Comparison of ENCODE assay signal across 8 cellular contexts in genomic region chr9:129640871-129641750, GRCh38. TPM values are rescaled to one million over a fixed set of nuclear protein-coding genes. Genes with fewer than 3 reads are reported as not detected.
DNase-seq lines count a peak whose midpoint lies in the region; ATAC-seq and TF ChIP-seq lines count a peak whose summit lies in the region.

No MANE protein-coding gene starts in this region.

- DNase-seq in MM.1S (no peak), neural progenitor cell (ENCODE audit: low spot score) (no peak), NCI-H1105 (lab: John Stamatoyannopoulos, UW) (no peak), NCI-H187 treated with DMSO at 0.1 percent for 48 hours (lab: John Stamatoyannopoulos, UW) (no peak)

- H3K4me1 ChIP-seq in MM.1S (ENCODE audit: low read length) (peaks cover 9% of the 10 kb centered on the region), duodenal mucosa (ENCODE audit: control insufficient read depth in 1 of 2, insufficient read depth in 2 of 2, low read length in 2 of 2) (peaks cover 15 to 22% of the 10 kb centered on the region in 2 donors), neural progenitor cell (peaks cover 9% of the 10 kb centered on the region)

- H3K9ac ChIP-seq in MM.1S (ENCODE audit: low read length) (peak overlapping the region; percentile 88), duodenal mucosa (ENCODE audit: low read depth in 1 of 2, low read length in 2 of 2) (peak overlapping the region; percentile 74 to 89), neural progenitor cell (peak overlapping the region; percentile 98)

- peak overlapping the region; percentile 85 for H3K27ac Mint-ChIP-seq in neural progenitor cell

- peak overlapping the region; percentile 85 for H3K4me3 Mint-ChIP-seq in neural progenitor cell

- ATAC-seq in GM18867 (IDR thresholded peaks at IDR 0.05; ENCODE audit: unreplicated experiment) (peak; percentile 13), GM18511 (IDR thresholded peaks at IDR 0.05; ENCODE audit: unreplicated experiment) (no peak), GM21529 (IDR thresholded peaks at IDR 0.05; ENCODE audit: unreplicated experiment) (no peak)

- peak overlapping the region; percentile 98 for H3K4me2 ChIP-seq in MM.1S (ENCODE audit: low read depth, low read length)
- peak overlapping the region; percentile 95 for H3K4me2 ChIP-seq in neural progenitor cell

- H3F3A ChIP-seq in MM.1S (ENCODE audit: insufficient read depth, low read length) (peaks cover 6% of the 10 kb centered on the region; the same call in 1 of the 2 replicates), neural progenitor cell (ENCODE audit: low read depth) (peaks cover 23% of the 10 kb centered on the region)

- no peaks in the 10 kb centered on the region for H3K9me3 Mint-ChIP-seq in neural progenitor cell

- H3K27me3 ChIP-seq in MM.1S (replicated peaks; ENCODE audit: insufficient read depth, low read length) (peaks cover 28% of the 10 kb centered on the region), duodenal mucosa (ENCODE audit: control insufficient read depth in 1 of 2, insufficient read depth in 2 of 2, low read length in 2 of 2) (no peaks in the 10 kb centered on the region), neural progenitor cell (no peaks in the 10 kb centered on the region)

- no peak overlapping the region; the same call in 1 of the 2 replicates for H3K27ac ChIP-seq in MM.1S (ENCODE audit: low read length)
- H3K27ac ChIP-seq in duodenal mucosa (ENCODE audit: low read depth, low read length) = peak overlapping the region; percentile 50
- no peak overlapping the region for H3K27ac ChIP-seq in neural progenitor cell

- H3K27me3 Mint-ChIP-seq in neural progenitor cell (ENCODE audit: insufficient read depth, low read depth) = peaks cover 6% of the 10 kb centered on the region

- peak overlapping the region; percentile 99 for H3K4me3 ChIP-seq in MM.1S (ENCODE audit: low read length)
- peak overlapping the region; percentile 93 to 94 for H3K4me3 ChIP-seq in duodenal mucosa (ENCODE audit: low read depth in 1 of 2, low read length in 2 of 2)
- H3K4me3 ChIP-seq in neural progenitor cell = peak overlapping the region; percentile 96

- H4K20me1 ChIP-seq in MM.1S (ENCODE audit: insufficient read depth, low read length) (no peaks in the 10 kb centered on the region; the same call in 1 of the 2 replicates), neural progenitor cell (ENCODE audit: low read depth) (peaks cover 18% of the 10 kb centered on the region)

- H2AFZ ChIP-seq in MM.1S (ENCODE audit: low read length) (peak overlapping the region; percentile 91), neural progenitor cell (replicated peaks) (no peak overlapping the region)

- H3K36me3 ChIP-seq in MM.1S (replicated peaks; ENCODE audit: insufficient read depth, low read length) (no peaks in the 10 kb centered on the region), duodenal mucosa (ENCODE audit: control insufficient read depth in 1 of 2, insufficient read depth in 2 of 2, low read length in 2 of 2) (peaks cover 16 to 29% of the 10 kb centered on the region in 2 donors), neural progenitor cell (no peaks in the 10 kb centered on the region)

- peaks cover 29% of the 10 kb centered on the region for H3K79me2 ChIP-seq in MM.1S (ENCODE audit: low read length)
- peaks cover 22% of the 10 kb centered on the region for H3K79me2 ChIP-seq in neural progenitor cell (ENCODE audit: low read depth)

- TF ChIP-seq CTCF in MM.1S (IDR thresholded peaks at IDR 0.05; ENCODE audit: low read length) (no peak), neural progenitor cell (IDR thresholded peaks at IDR 0.05) (no peak)

- peaks cover 15% of the 10 kb centered on the region for H3K4me1 Mint-ChIP-seq in neural progenitor cell

- no peaks in the 10 kb centered on the region for H3K9me2 ChIP-seq in MM.1S (replicated peaks; ENCODE audit: insufficient read depth, low read length)

- H3K9me3 ChIP-seq in MM.1S (replicated peaks; ENCODE audit: insufficient read depth, low read length) (no peaks in the 10 kb centered on the region), duodenal mucosa (ENCODE audit: control insufficient read depth in 1 of 2, low read length in 2 of 2) (no peaks in the 10 kb centered on the region), neural progenitor cell (ENCODE audit: low read depth) (no peaks in the 10 kb centered on the region)

- peaks cover 7% of the 10 kb centered on the region for H3K36me3 Mint-ChIP-seq in neural progenitor cell

RNA-seq across cellular contexts. Expression of gene ASB6, which starts 0.8 kb away (rescaled TPM):
- 9.2 and 21.1 TPM in 2 replicates for total RNA-seq in neural progenitor cell (ENCODE audit: low replicate concordance)

RNA-seq across cellular contexts. Expression of gene NTMT1, which starts 15.1 kb away (rescaled TPM):
- total RNA-seq in neural progenitor cell (ENCODE audit: low replicate concordance) = 22.2 and 29.8 TPM in 2 replicates

RNA-seq across cellular contexts. Expression of gene C9orf50, which starts 20.2 kb away (rescaled TPM):
- not detected in 2 replicates for total RNA-seq in neural progenitor cell (ENCODE audit: low replicate concordance)

RNA-seq across cellular contexts. Expression of gene PRRX2, which starts 24.3 kb away (rescaled TPM):
- 1.5 and 5.2 TPM in 2 replicates for total RNA-seq in neural progenitor cell (ENCODE audit: low replicate concordance)
